In the genomic region with DNA sequence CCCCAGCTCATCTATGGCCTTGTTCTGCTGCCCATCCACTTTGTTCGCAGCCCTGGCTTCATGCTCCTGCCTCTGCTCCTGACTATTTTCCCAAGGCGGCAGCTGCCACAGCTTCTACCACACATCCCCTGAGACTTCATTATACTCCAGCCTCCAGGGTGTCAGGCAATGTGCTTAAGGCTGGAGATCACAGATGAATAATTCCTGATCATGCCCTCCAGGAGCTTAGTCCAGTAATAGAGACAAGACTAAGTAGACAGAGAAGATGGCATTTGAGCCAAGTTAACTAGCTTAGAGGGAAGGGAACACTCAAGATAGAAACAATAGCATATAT, we compare ENCODE assay signal across 20 cellular contexts. TPM values are rescaled to one million over a fixed set of nuclear protein-coding genes. Genes with fewer than 3 reads are reported as not detected.
DNase-seq lines count a peak whose midpoint lies in the region; ATAC-seq and TF ChIP-seq lines count a peak whose summit lies in the region.
"Had no signal": no experiment of that assay in that cellular context is flagged by ENCODE, and none has a peak within 500 bp of the region (broad histone marks: within the 10 kb centered on the region; RNA-seq: fewer than 3 reads in every experiment).

No MANE protein-coding gene starts in this region.

- intact Hi-C loops in naive thymus-derived CD4-positive, alpha-beta T cell (cut with micrococcal nuclease): no loop called here

- H3K27ac ChIP-seq in naive thymus-derived CD4-positive, alpha-beta T cell (ENCODE audit: low read depth, low read length): peak overlapping the region; percentile 58
- no peak overlapping the region for H3K27ac ChIP-seq in hepatocyte
- H3K27ac ChIP-seq: 22Rv1, ascending aorta, foreskin keratinocyte, pancreas had no signal

- CTCF ChIA-PET in activated CD4-positive, alpha-beta memory T cell treated with anti-CD3 and anti-CD28 coated beads, Interleukin-2, amount 10 ng/mL, durations not matched to agents 7 days and 5 days (lab: Charles Lee): interaction anchor here (1.1 kb wide), 1 partner anchor 11 kb away, joined by 4 read pairs; a partner anchor contains a TSS
- CTCF ChIA-PET in naive thymus-derived CD4-positive, alpha-beta T cell (lab: Charles Lee): interaction anchor here (0.9 to 2.5 kb wide), 5 partner anchors 10 to 35 kb away, joined by 3 to 8 read pairs (median 4); no protein-coding TSS in a partner anchor

- peaks cover 85% of the 10 kb centered on the region for H3K36me3 Mint-ChIP-seq in activated CD4-positive, alpha-beta memory T cell treated with anti-CD3 and anti-CD28 coated beads, Interleukin-2, amount 10 ng/mL, durations not matched to agents 7 days and 5 days (ENCODE audit: low read depth)
- H3K36me3 Mint-ChIP-seq in naive thymus-derived CD4-positive, alpha-beta T cell: peaks cover 19 to 69% (median 48%) of the 10 kb centered on the region in 5 donors

- no peaks in the 10 kb centered on the region for H4K20me1 ChIP-seq in hepatocyte (ENCODE audit: insufficient read depth, poor library complexity, severe bottlenecking)

- H3K4me3 Mint-ChIP-seq in activated CD4-positive, alpha-beta memory T cell treated with anti-CD3 and anti-CD28 coated beads, Interleukin-2, amount 10 ng/mL, durations not matched to agents 7 days and 5 days: peak overlapping the region; percentile 9
- H3K4me3 Mint-ChIP-seq in naive thymus-derived CD4-positive, alpha-beta T cell: peak overlapping the region in 7 of 10 donors; percentile 37 to 66 (median 57)

- H3K27ac Mint-ChIP-seq in activated CD4-positive, alpha-beta memory T cell treated with anti-CD3 and anti-CD28 coated beads, Interleukin-2, amount 10 ng/mL, durations not matched to agents 7 days and 5 days: peak overlapping the region; percentile 56
- H3K27ac Mint-ChIP-seq in naive thymus-derived CD4-positive, alpha-beta T cell: peak overlapping the region; percentile 76 to 99 (median 95)

- peaks cover 46 to 70% of the 10 kb centered on the region in 2 donors for H3K4me1 ChIP-seq in naive thymus-derived CD4-positive, alpha-beta T cell (ENCODE audit: control insufficient read depth in 2 of 2, insufficient read depth in 2 of 2, low read length in 2 of 2)
- H3K4me1 ChIP-seq in hepatocyte (ENCODE audit: insufficient read depth): no peaks in the 10 kb centered on the region
- H3K4me1 ChIP-seq: ascending aorta, foreskin keratinocyte, pancreas had no signal

- peaks cover 3 to 52% (median 28%) of the 10 kb centered on the region in 3 experiments for H3K36me3 ChIP-seq in naive thymus-derived CD4-positive, alpha-beta T cell (ENCODE audit: control insufficient read depth in 2 of 3, insufficient read depth in 3 of 3, low read length in 3 of 3)
- no peaks in the 10 kb centered on the region for H3K36me3 ChIP-seq in hepatocyte (replicated peaks; ENCODE audit: insufficient read depth, low read depth)

- H3K79me2 ChIP-seq in hepatocyte: no peaks in the 10 kb centered on the region

- no peak for ATAC-seq in GM18505 (IDR thresholded peaks at IDR 0.05; ENCODE audit: unreplicated experiment)
- ATAC-seq in naive thymus-derived CD4-positive, alpha-beta T cell: no peak
- ATAC-seq: foreskin keratinocyte, left lobe of liver, pancreas had no signal

- no peak overlapping the region for H2AFZ ChIP-seq in hepatocyte

- peaks cover 78% of the 10 kb centered on the region for H3K4me1 Mint-ChIP-seq in activated CD4-positive, alpha-beta memory T cell treated with anti-CD3 and anti-CD28 coated beads, Interleukin-2, amount 10 ng/mL, durations not matched to agents 7 days and 5 days
- H3K4me1 Mint-ChIP-seq in naive thymus-derived CD4-positive, alpha-beta T cell: peaks cover 54 to 94% (median 81%) of the 10 kb centered on the region in 7 donors

- WGBS in hepatocyte (ENCODE audit: low lambda C conversion rate, missing lambda C conversion rate): 100% methylated on average over 2 of the region's 2 CpGs

- H3K9me3 Mint-ChIP-seq in activated CD4-positive, alpha-beta memory T cell treated with anti-CD3 and anti-CD28 coated beads, Interleukin-2, amount 10 ng/mL, durations not matched to agents 7 days and 5 days: no peaks in the 10 kb centered on the region
- H3K9me3 Mint-ChIP-seq in naive thymus-derived CD4-positive, alpha-beta T cell: no peaks in the 10 kb centered on the region

- H3K9me2 ChIP-seq in hepatocyte (replicated peaks; ENCODE audit: insufficient read depth): no peaks in the 10 kb centered on the region

- peak; percentile 3 for TF ChIP-seq POLR2A in GM18505 (IDR thresholded peaks at IDR 0.05; ENCODE audit: borderline replicate concordance, extremely low read depth, insufficient read depth, insufficient read length)

- peak; percentile 73 for DNase-seq in NCI-H1436 (lab: John Stamatoyannopoulos, UW)
- DNase-seq in NCI-H1436 treated with DMSO at 0.1 percent for 48 hours (lab: John Stamatoyannopoulos, UW): no peak
- no peak for DNase-seq in activated CD4-positive, alpha-beta memory T cell treated with anti-CD3 and anti-CD28 coated beads, Interleukin-2, amount 10 ng/mL, durations not matched to agents 7 days and 5 days
- no peak for DNase-seq in naive thymus-derived CD4-positive, alpha-beta T cell
- no peak for DNase-seq in NCI-H1930 (lab: John Stamatoyannopoulos, UW)
- no peak for DNase-seq in NAMALWA (ENCODE audit: low spot score)
- DNase-seq in hepatocyte (ENCODE audit: low spot score): no peak
- DNase-seq: C1 segment of cervical spinal cord, DMS79 treated with DMSO at 0.1 percent for 48 hours, foreskin keratinocyte, IMR-90, NCI-H1048, RPMI8226, small intestine, SW 1271 had no signal

- H3K4me3 ChIP-seq in naive thymus-derived CD4-positive, alpha-beta T cell (ENCODE audit: low read length): no peak overlapping the region
- H3K4me3 ChIP-seq in hepatocyte: no peak overlapping the region
- H3K4me3 ChIP-seq: ascending aorta, pancreas had no signal

- no peak overlapping the region for H3K4me2 ChIP-seq in hepatocyte

- H3K27me3 Mint-ChIP-seq in activated CD4-positive, alpha-beta memory T cell treated with anti-CD3 and anti-CD28 coated beads, Interleukin-2, amount 10 ng/mL, durations not matched to agents 7 days and 5 days: no peaks in the 10 kb centered on the region
- H3K27me3 Mint-ChIP-seq in naive thymus-derived CD4-positive, alpha-beta T cell: no peaks in the 10 kb centered on the region

- H3K27me3 ChIP-seq in naive thymus-derived CD4-positive, alpha-beta T cell (ENCODE audit: control insufficient read depth in 2 of 2, insufficient read depth in 2 of 2, low read length in 2 of 2): no peaks in the 10 kb centered on the region
- H3K27me3 ChIP-seq in hepatocyte: no peaks in the 10 kb centered on the region
- H3K27me3 ChIP-seq: ascending aorta, foreskin keratinocyte, pancreas had no signal

- no peaks in the 10 kb centered on the region for H3K9me3 ChIP-seq in naive thymus-derived CD4-positive, alpha-beta T cell (ENCODE audit: control insufficient read depth in 2 of 3, low read length in 3 of 3)
- no peaks in the 10 kb centered on the region for H3K9me3 ChIP-seq in hepatocyte (ENCODE audit: low read depth)
- H3K9me3 ChIP-seq: ascending aorta, pancreas had no signal

- POLR2A ChIA-PET in activated CD4-positive, alpha-beta memory T cell treated with anti-CD3 and anti-CD28 coated beads, Interleukin-2, amount 10 ng/mL, durations not matched to agents 7 days and 5 days (lab: Charles Lee): interaction anchor here (0.5 to 21.3 kb wide), 11 partner anchors 6 to 123 kb away, joined by 3 to 298 read pairs (median 47); a partner anchor contains a TSS
- POLR2A ChIA-PET in naive thymus-derived CD4-positive, alpha-beta T cell (lab: Charles Lee): interaction anchor here (1.2 to 16.5 kb wide), 6 partner anchors 12 to 122 kb away, joined by 5 to 726 read pairs (median 85); a partner anchor contains a TSS

- no peak for TF ChIP-seq CTCF in hepatocyte (IDR thresholded peaks at IDR 0.05; ENCODE audit: poor library complexity)

RNA-seq across cellular contexts. Expression of a gene that starts 7.1 kb away (rescaled TPM):
- 10 to 100 TPM; 45.0 to 49.0 TPM for total RNA-seq in activated CD4-positive, alpha-beta memory T cell treated with anti-CD3 and anti-CD28 coated beads, Interleukin-2, amount 10 ng/mL, durations not matched to agents 7 days and 5 days
- total RNA-seq in naive thymus-derived CD4-positive, alpha-beta T cell: 10 to 100 TPM; 23.0 to 65.4 (median 52.9) TPM
- 100 to 1,000 TPM in 1 of 2 donors, 10 to 100 TPM in 1; 48.7 to 104 TPM for polyA plus RNA-seq in naive thymus-derived CD4-positive, alpha-beta T cell
- total RNA-seq in hepatocyte: 8.2 and 11.7 TPM in 2 replicates
- 9.7 and 10.8 TPM in 2 replicates for polyA plus RNA-seq in hepatocyte

RNA-seq across cellular contexts. Expression of a gene that starts 11.5 kb away (rescaled TPM):
- total RNA-seq in activated CD4-positive, alpha-beta memory T cell treated with anti-CD3 and anti-CD28 coated beads, Interleukin-2, amount 10 ng/mL, durations not matched to agents 7 days and 5 days: 10 to 100 TPM; 45.1 to 50.9 TPM
- 100 to 1,000 TPM in 2 of 5 experiments, 10 to 100 TPM in 3; 38.7 to 123 (median 47.9) TPM for total RNA-seq in naive thymus-derived CD4-positive, alpha-beta T cell
- polyA plus RNA-seq in naive thymus-derived CD4-positive, alpha-beta T cell: 10 to 100 TPM; 10.9 to 14.0 TPM
- 0.88 and 5.0 TPM in 2 replicates for total RNA-seq in hepatocyte
- polyA plus RNA-seq in hepatocyte: 5.9 and 8.0 TPM in 2 replicates

RNA-seq across cellular contexts. Expression of a gene that starts 14.2 kb away (rescaled TPM):
- 10 to 100 TPM; 39.9 to 43.4 TPM for total RNA-seq in activated CD4-positive, alpha-beta memory T cell treated with anti-CD3 and anti-CD28 coated beads, Interleukin-2, amount 10 ng/mL, durations not matched to agents 7 days and 5 days
- total RNA-seq in naive thymus-derived CD4-positive, alpha-beta T cell: 100 to 1,000 TPM in 4 of 5 experiments, 10 to 100 TPM in 1; 74.1 to 217 (median 130) TPM
- 100 to 1,000 TPM; 560 to 590 TPM for polyA plus RNA-seq in naive thymus-derived CD4-positive, alpha-beta T cell
- total RNA-seq in hepatocyte: not detected in 2 replicates
- polyA plus RNA-seq in hepatocyte: 0.15 and 0.44 TPM in 2 replicates
- total RNA-seq: ascending aorta, foreskin keratinocyte, IMR-90 had no signal
- polyA plus RNA-seq: foreskin keratinocyte had no signal

RNA-seq across cellular contexts. Expression of a gene that starts 34.1 kb away (rescaled TPM):
- total RNA-seq in activated CD4-positive, alpha-beta memory T cell treated with anti-CD3 and anti-CD28 coated beads, Interleukin-2, amount 10 ng/mL, durations not matched to agents 7 days and 5 days: 100 to 1,000 TPM; 204 to 208 TPM
- 100 to 1,000 TPM in 1 of 5 experiments, 10 to 100 TPM in 4; 22.5 to 208 (median 80.9) TPM for total RNA-seq in naive thymus-derived CD4-positive, alpha-beta T cell
- polyA plus RNA-seq in naive thymus-derived CD4-positive, alpha-beta T cell: 100 to 1,000 TPM; 204 to 220 TPM
- 57.4 and 81.6 TPM in 2 replicates for total RNA-seq in hepatocyte
- polyA plus RNA-seq in hepatocyte: 231 and 267 TPM in 2 replicates

RNA-seq across cellular contexts. Expression of a gene that starts 34.9 kb away (rescaled TPM):
- total RNA-seq in activated CD4-positive, alpha-beta memory T cell treated with anti-CD3 and anti-CD28 coated beads, Interleukin-2, amount 10 ng/mL, durations not matched to agents 7 days and 5 days: 100 to 1,000 TPM; 153 to 156 TPM
- 100 to 1,000 TPM in 1 of 5 experiments, 10 to 100 TPM in 4; 30.3 to 121 (median 38.4) TPM for total RNA-seq in naive thymus-derived CD4-positive, alpha-beta T cell
- polyA plus RNA-seq in naive thymus-derived CD4-positive, alpha-beta T cell: 10 to 100 TPM; 24.4 to 46.7 TPM
- 26.7 and 31.4 TPM in 2 replicates for total RNA-seq in hepatocyte
- 13.7 and 17.4 TPM in 2 replicates for polyA plus RNA-seq in hepatocyte

Comparison
In these comparisons a context has a peak if more than half of its experiments do, and no peak if none do; other contexts are left out.
1. RNA of a gene that starts 14.2 kb away (total RNA-seq): 74.1 to 217 TPM in naive thymus-derived CD4-positive, alpha-beta T cell and 39.9 to 43.4 TPM in activated CD4-positive, alpha-beta memory T cell treated with anti-CD3 and anti-CD28 coated beads, Interleukin-2, amount 10 ng/mL, durations not matched to agents 7 days and 5 days; not detected in hepatocyte; every median in the first group is over 10 times any median in the second.